Comparison of ENCODE assay signal across 18 cellular contexts in the genomic region with DNA sequence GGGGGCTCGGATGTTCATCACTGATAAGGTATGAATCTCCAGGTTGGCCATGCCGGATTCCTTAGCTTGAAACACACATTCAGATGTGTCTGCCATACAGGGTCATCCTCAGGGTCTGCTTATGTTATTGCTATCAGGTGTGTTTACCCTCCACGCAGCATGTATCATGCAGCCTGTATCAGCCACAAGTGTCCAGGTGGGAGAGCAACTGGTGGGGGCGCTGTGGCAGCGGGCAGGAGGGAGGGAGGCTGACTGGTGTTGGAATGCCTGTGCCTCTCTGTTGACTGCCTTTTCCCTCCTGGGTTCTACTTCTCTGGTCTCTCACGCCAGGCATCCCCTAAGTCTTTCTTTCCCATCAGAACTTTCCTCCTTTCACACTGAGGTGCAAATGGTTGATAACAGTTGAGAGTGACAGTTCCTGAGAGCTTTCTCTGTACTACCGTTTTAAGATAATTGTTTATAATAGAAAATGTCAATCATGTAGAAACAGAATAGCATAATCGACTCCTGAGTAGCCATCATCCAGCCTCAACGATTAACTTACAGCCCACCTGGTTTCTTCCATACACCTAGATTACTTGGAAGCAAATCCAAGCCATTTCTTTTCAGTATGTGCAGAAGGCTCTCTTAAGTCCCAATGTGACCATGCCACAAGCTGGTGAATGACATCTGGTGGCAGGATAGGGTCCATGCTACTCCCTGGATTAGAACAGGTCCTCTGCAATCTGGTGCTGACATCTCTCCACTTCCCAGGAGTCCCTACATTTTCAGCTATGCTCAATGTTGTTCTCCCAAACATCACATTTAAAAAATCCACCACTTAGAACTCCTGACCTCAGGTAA.
"Had no signal": no experiment of that assay in that cellular context is flagged by ENCODE, and none has a peak within 500 bp of the region (broad histone marks: within the 10 kb centered on the region; RNA-seq: fewer than 3 reads in every experiment).

No MANE protein-coding gene starts in this region.

- H3K9me3 ChIP-seq: left lung, uterus had no signal

- H3K36me3 ChIP-seq: breast epithelium, heart left ventricle, left lung, tibial artery, uterus had no signal

- H3K27me3 ChIP-seq: breast epithelium, heart left ventricle, tibial artery, uterus had no signal

- H3K4me1 ChIP-seq: breast epithelium, uterus had no signal

- H3K4me3 Mint-ChIP-seq: activated CD4-positive, alpha-beta T cell treated with anti-CD3 and anti-CD28 coated beads for 36 hours; activated CD8-positive, alpha-beta T cell treated with anti-CD3 and anti-CD28 coated beads for 36 hours; activated naive CD8-positive, alpha-beta T cell treated with anti-CD3 and anti-CD28 coated beads for 36 hours; activated T-cell treated with anti-CD3 and anti-CD28 coated beads, Interleukin-2, amount 50 U/mL, for 72 hours; nephron had no signal

- ATAC-seq: activated CD4-positive, alpha-beta T cell treated with anti-CD3 and anti-CD28 coated beads for 36 hours; activated CD8-positive, alpha-beta T cell treated with anti-CD3 and anti-CD28 coated beads for 36 hours; activated T-cell treated with anti-CD3 and anti-CD28 coated beads, Interleukin-2, amount 50 U/mL, for 72 hours; heart left ventricle; left lung had no signal

- H3K4me3 ChIP-seq: breast epithelium, heart left ventricle, left lung, tibial artery, uterus had no signal

- H3K36me3 Mint-ChIP-seq: activated naive CD8-positive, alpha-beta T cell treated with anti-CD3 and anti-CD28 coated beads for 36 hours had no signal

- H3K27ac ChIP-seq: breast epithelium, left lung, tibial artery, uterus had no signal

- DNase-seq: activated CD4-positive, alpha-beta T cell treated with anti-CD3 and anti-CD28 coated beads for 36 hours; activated CD8-positive, alpha-beta memory T cell treated with anti-CD3 and anti-CD28 coated beads, Interleukin-2, amount 50 U/mL, for 4 hours; activated CD8-positive, alpha-beta T cell treated with anti-CD3 and anti-CD28 coated beads for 36 hours; activated gamma-delta T cell treated with Interleukin-2 at 50 U/mL for 16 hours; activated naive CD8-positive, alpha-beta T cell treated with anti-CD3 and anti-CD28 coated beads for 36 hours; activated T-cell treated with anti-CD3 and anti-CD28 coated beads, Interleukin-2, amount 50 U/mL, for 72 hours; anterior cingulate cortex; foreskin melanocyte; heart left ventricle; islet precursor cell; left lung; stimulated activated CD4-positive, alpha-beta T cell treated with anti-CD3 and anti-CD28 coated beads, Interleukin-15, amount 100 ng/mL, for 24 hours; stimulated activated CD4-positive, alpha-beta T cell treated with anti-CD3 and anti-CD28 coated beads, Interleukin-4, amount 100 ng/mL, for 4 hours; T1000; tibial artery; uterus had no signal

- H3K9me3 Mint-ChIP-seq: activated CD8-positive, alpha-beta T cell treated with anti-CD3 and anti-CD28 coated beads for 36 hours; nephron had no signal

- H3K27ac Mint-ChIP-seq: activated CD4-positive, alpha-beta T cell treated with anti-CD3 and anti-CD28 coated beads for 36 hours; activated CD8-positive, alpha-beta T cell treated with anti-CD3 and anti-CD28 coated beads for 36 hours; activated naive CD8-positive, alpha-beta T cell treated with anti-CD3 and anti-CD28 coated beads for 36 hours; activated T-cell treated with anti-CD3 and anti-CD28 coated beads, Interleukin-2, amount 50 U/mL, for 72 hours; nephron had no signal
